8 cellular contexts compared by ENCODE assay signal in genomic region chr7:37920619-37921339, GRCh38. TPM values are rescaled to one million over a fixed set of nuclear protein-coding genes. Genes with fewer than 3 reads are reported as not detected.
DNase-seq lines count a peak whose midpoint lies in the region; ATAC-seq and TF ChIP-seq lines count a peak whose summit lies in the region.

Gene EPDR1, plus strand, starts transcription at chr7:37920640. Its CDS starts 300 bp downstream, at chr7:37920940.

- DNase-seq in COLO668 (lab: John Stamatoyannopoulos, UW; ENCODE audit: unreplicated experiment) = peak; percentile 19
- peak; percentile 5 for DNase-seq in OCI-LY7 (ENCODE audit: low spot score)
- DNase-seq in mammary epithelial cell = peak; percentile 23
- DNase-seq in immature natural killer cell = peak; percentile 18 to 44 (median 40)
- no peak for DNase-seq in RWPE1 (ENCODE audit: low spot score)

- CTCF ChIA-PET in OCI-LY7 (lab: Charles Lee; ENCODE audit: unreplicated experiment) = no interaction called here
- CTCF ChIA-PET in mammary epithelial cell (lab: Charles Lee; ENCODE audit: low non-redundant PET) = interaction anchor here (0.7 to 0.8 kb wide), 2 partner anchors 20 to 789 kb away, joined by 3 to 4 read pairs; no protein-coding TSS in a partner anchor
- CTCF ChIA-PET in RWPE1 (lab: Yijun Ruan, JAX) = interaction anchor here (0.5 kb wide), 1 partner anchor 85 kb away, joined by 3 read pairs; no protein-coding TSS in a partner anchor

- H3K9me3 ChIP-seq in OCI-LY7 (ENCODE audit: low read length) = no peaks in the 10 kb centered on the region
- no peaks in the 10 kb centered on the region for H3K9me3 ChIP-seq in mammary epithelial cell (replicated peaks; ENCODE audit: insufficient read depth, low read length)
- H3K9me3 ChIP-seq in skeletal muscle tissue (ENCODE audit: control insufficient read depth in 3 of 3, low read length in 3 of 3) = no peaks in the 10 kb centered on the region

- H3K79me2 ChIP-seq in OCI-LY7 (ENCODE audit: insufficient read depth, low read depth, low read length) = no peaks in the 10 kb centered on the region
- no peaks in the 10 kb centered on the region for H3K79me2 ChIP-seq in mammary epithelial cell (ENCODE audit: insufficient read depth, low read length)

- peaks cover 6 to 23% (median 6%) of the 10 kb centered on the region in 3 donors for H3K27me3 Mint-ChIP-seq in immature natural killer cell (ENCODE audit: low read depth in 3 of 3)

- in situ Hi-C loops in mammary epithelial cell (cut with MboI; ENCODE audit: low sequenced_read_pairs in 2 of 2) = loop anchor here in 1 of 2 donors (25.0 kb wide), 1 partner anchor 417 kb away; no protein-coding TSS in a partner anchor

- TF ChIP-seq CTCF in OCI-LY7 (conservative IDR thresholded peaks at IDR 0.05; ENCODE audit: low read length) (no peak), mammary epithelial cell (conservative IDR thresholded peaks at IDR 0.05 in 1 of 2, IDR thresholded peaks at IDR 0.05 in 1 of 2; ENCODE audit: extremely low read depth in 1 of 2, insufficient read depth in 1 of 2, low read depth in 1 of 2, low read length in 2 of 2) (peak in 1 of 2 donors; percentile 0), RWPE1 (conservative IDR thresholded peaks at IDR 0.05; ENCODE audit: low read depth) (no peak)

- H3K36me3 ChIP-seq in OCI-LY7 (ENCODE audit: insufficient read depth, low read length) = no peaks in the 10 kb centered on the region
- no peaks in the 10 kb centered on the region for H3K36me3 ChIP-seq in mammary epithelial cell (ENCODE audit: insufficient read depth, low read length)
- H3K36me3 ChIP-seq in skeletal muscle tissue (ENCODE audit: control insufficient read depth in 3 of 3, insufficient read depth in 3 of 3, low read length in 3 of 3) = no peaks in the 10 kb centered on the region

- dilution Hi-C loops in mammary epithelial cell (cut with HindIII; ENCODE audit: low sequenced_read_pairs) = no loop called here

- H3K4me3 Mint-ChIP-seq in immature natural killer cell = peak within 1 kb of the TSS; percentile 87 to 90 (median 89)

- peak within 1 kb of the TSS in 3 of 6 donors; percentile 6 to 38 (median 15) for H3K27ac Mint-ChIP-seq in immature natural killer cell

- no peaks in the 10 kb centered on the region for H3K9me2 ChIP-seq in OCI-LY7 (ENCODE audit: insufficient read depth, low read length)

- peaks cover 26 to 32% of the 10 kb centered on the region in 2 donors for H3K4me1 Mint-ChIP-seq in immature natural killer cell

- peak; percentile 39 for ATAC-seq in GM19043 (IDR thresholded peaks at IDR 0.05; ENCODE audit: low read depth, unreplicated experiment)
- ATAC-seq in HG03469 (IDR thresholded peaks at IDR 0.05; ENCODE audit: unreplicated experiment) = peak; percentile 29

- POLR2A ChIA-PET in OCI-LY7 (lab: Charles Lee) (no interaction called here), RWPE1 (lab: Yijun Ruan, JAX; ENCODE audit: low non-redundant PET) (no interaction called here)

- peaks cover 0 to 5% (median 0%) of the 10 kb centered on the region in 6 donors for H3K9me3 Mint-ChIP-seq in immature natural killer cell

- no peak within 1 kb of the TSS for H3K4me2 ChIP-seq in OCI-LY7 (ENCODE audit: low read length)
- H3K4me2 ChIP-seq in mammary epithelial cell (ENCODE audit: insufficient read depth, low read depth, low read length) = peak within 1 kb of the TSS; percentile 87

- H3K9ac ChIP-seq in mammary epithelial cell (ENCODE audit: insufficient read depth, low read length) = no peak within 1 kb of the TSS
- peak within 1 kb of the TSS; percentile 87 to 96 (median 96) for H3K9ac ChIP-seq in skeletal muscle tissue (ENCODE audit: low read depth in 1 of 3, low read length in 3 of 3)

- BruUV-seq in OCI-LY7 (replicated peaks; lab: Mats Ljungman, UMichigan) = no TSS peak
- BruUV-seq in mammary epithelial cell (replicated peaks; lab: Mats Ljungman, UMichigan) = no TSS peak

- peaks cover 0 to 3% (median under 1%) of the 10 kb centered on the region in 3 donors for H3K36me3 Mint-ChIP-seq in immature natural killer cell

- 2% methylated on average over 10 of the region's 62 CpGs for WGBS in mammary epithelial cell (ENCODE audit: low coverage, missing lambda C conversion rate)

- H3K27ac ChIP-seq in OCI-LY7 (ENCODE audit: low read depth, low read length, poor library complexity, severe bottlenecking) (no peak within 1 kb of the TSS), mammary epithelial cell (ENCODE audit: insufficient read depth, low read depth, low read length) (no peak within 1 kb of the TSS), skeletal muscle tissue (ENCODE audit: low read depth, low read length) (peak within 1 kb of the TSS; percentile 92), RWPE1 (no peak within 1 kb of the TSS)

- H4K20me1 ChIP-seq in OCI-LY7 (ENCODE audit: insufficient read depth, low read length) (no peaks in the 10 kb centered on the region), mammary epithelial cell (ENCODE audit: insufficient read depth, low read length) (no peaks in the 10 kb centered on the region)

- intact Hi-C loops in OCI-LY7 (cut with micrococcal nuclease; ENCODE audit: unreplicated experiment) (no loop called here), mammary epithelial cell (cut with micrococcal nuclease) (no loop called here)

- H3K27me3 ChIP-seq in mammary epithelial cell (ENCODE audit: insufficient read depth, low read length) (peaks cover 9% of the 10 kb centered on the region), skeletal muscle tissue (ENCODE audit: control insufficient read depth in 3 of 3, insufficient read depth in 3 of 3, low read length in 3 of 3) (peaks cover 7 to 8% (median 8%) of the 10 kb centered on the region in 3 donors)

- H2AFZ ChIP-seq in OCI-LY7 (ENCODE audit: low read length) (no peak within 1 kb of the TSS), mammary epithelial cell (ENCODE audit: low read depth, low read length) (peak within 1 kb of the TSS; percentile 78)

- H3K4me3 ChIP-seq in OCI-LY7 (ENCODE audit: low read depth, low read length, poor library complexity, severe bottlenecking) = no peak within 1 kb of the TSS
- peak within 1 kb of the TSS; percentile 29 to 53 (median 39) for H3K4me3 ChIP-seq in mammary epithelial cell (replicated peaks in 1 of 3; ENCODE audit: insufficient read depth in 1 of 3, low read depth in 2 of 3, low read length in 3 of 3)
- H3K4me3 ChIP-seq in skeletal muscle tissue (ENCODE audit: low read length in 3 of 3) = peak within 1 kb of the TSS; percentile 79 to 89 (median 86)

- H3K4me1 ChIP-seq in OCI-LY7 (ENCODE audit: insufficient read depth, low read length, poor library complexity, severe bottlenecking) = no peaks in the 10 kb centered on the region
- H3K4me1 ChIP-seq in mammary epithelial cell (ENCODE audit: insufficient read depth, low read length) = peaks cover 15% of the 10 kb centered on the region
- peaks cover 27 to 38% (median 35%) of the 10 kb centered on the region in 3 donors for H3K4me1 ChIP-seq in skeletal muscle tissue (ENCODE audit: control insufficient read depth in 3 of 3, insufficient read depth in 3 of 3, low read length in 3 of 3)

RNA-seq across cellular contexts. Expression of gene EPDR1, which starts in this region (rescaled TPM):
- total RNA-seq in OCI-LY7 (2014; rRNA removed; shearing (Covaris generic)) = not detected in 2 replicates
- total RNA-seq in OCI-LY7 (2022) (not detected in 2 replicates), mammary epithelial cell (10 to 100 TPM in 1 of 2 donors, 1 to 10 TPM in 1; 3.0 to 41.2 TPM), skeletal muscle tissue (63.2 TPM)
- polyA plus RNA-seq in mammary epithelial cell (3.5 TPM), immature natural killer cell (10 to 100 TPM in 1 of 3 donors, 1 to 10 TPM in 2; 5.2 to 11.2 (median 6.9) TPM)
- 1.6 TPM for polyA minus RNA-seq in mammary epithelial cell

Comparison
In these comparisons a context has a peak if more than half of its experiments do, and no peak if none do; other contexts are left out.
1. Peak in DNase-seq in OCI-LY7; RNA of the gene not detected or under 1 TPM.